9 cellular contexts compared by ENCODE assay signal in the genomic region with DNA sequence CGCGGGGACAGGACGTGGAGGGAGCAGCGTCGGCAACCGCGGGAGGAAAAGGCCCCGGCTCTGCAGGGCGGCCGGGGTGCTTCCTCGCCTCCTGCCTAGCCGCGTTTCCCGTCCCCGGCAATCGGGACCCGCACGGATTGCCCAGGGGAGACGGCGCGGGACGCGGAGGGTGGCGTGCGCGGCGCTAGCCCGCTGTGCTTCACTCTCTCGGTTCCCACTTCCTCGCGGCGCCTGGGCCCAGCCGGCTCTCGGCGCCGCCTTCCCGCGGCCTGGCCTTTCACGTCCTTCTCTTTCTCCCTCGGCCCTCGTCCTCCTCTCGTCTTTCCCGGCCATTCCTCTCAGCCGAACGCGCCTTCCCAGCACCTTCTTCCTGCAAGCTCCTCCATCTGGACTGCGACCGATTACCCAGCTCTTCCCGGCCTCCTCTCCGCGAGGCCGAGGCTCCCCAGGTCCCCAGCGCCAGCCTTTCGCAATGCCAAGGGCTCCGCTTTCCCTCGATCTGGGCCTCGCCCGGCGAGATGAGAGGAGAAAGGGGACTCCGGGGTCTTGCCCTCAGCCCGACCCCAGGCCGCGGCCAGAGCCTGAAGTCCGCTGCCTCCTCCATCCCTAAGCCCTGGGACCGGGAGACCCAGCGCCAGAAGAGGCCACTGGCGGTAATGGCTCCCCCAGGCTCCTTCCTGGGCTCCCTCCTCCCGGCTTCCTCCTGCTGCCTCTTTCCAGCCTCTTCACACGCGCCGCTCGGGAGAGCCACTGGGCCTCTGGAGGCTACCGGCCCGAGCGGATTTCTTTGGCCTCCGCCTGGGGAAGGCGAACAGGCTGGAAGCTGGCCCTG. TPM values are rescaled to one million over a fixed set of nuclear protein-coding genes. Genes with fewer than 3 reads are reported as not detected.
DNase-seq lines count a peak whose midpoint lies in the region; ATAC-seq and TF ChIP-seq lines count a peak whose summit lies in the region.
"Had no signal": no experiment of that assay in that cellular context is flagged by ENCODE, and none has a peak within 500 bp of the region (broad histone marks: within the 10 kb centered on the region; RNA-seq: fewer than 3 reads in every experiment).

No MANE protein-coding gene starts in this region.

- H3K4me3 ChIP-seq in heart left ventricle = peak overlapping the region; percentile 44 to 68 (median 58)
- peak overlapping the region; percentile 65 for H3K4me3 ChIP-seq in rectal smooth muscle tissue (ENCODE audit: low read length)

- H3K4me1 ChIP-seq in heart left ventricle (peaks cover 2 to 47% (median 24%) of the 10 kb centered on the region in 12 donors), rectal smooth muscle tissue (ENCODE audit: control insufficient read depth, insufficient read depth, low read length) (peaks cover 7% of the 10 kb centered on the region)

- H3K36me3 Mint-ChIP-seq in stimulated activated naive CD8-positive, alpha-beta T cell treated with anti-CD3 and anti-CD28 coated beads, Interleukin-15, Interleukin-2, amounts not matched to agents 100 ng/mL and 50 ng/mL, for 24 hours (ENCODE audit: low read depth) = no peaks in the 10 kb centered on the region
- H3K36me3 Mint-ChIP-seq in activated B cell treated with CpG ODN at 0.5 μM for 24 hours (ENCODE audit: low read depth) = no peaks in the 10 kb centered on the region

- intact Hi-C loops in activated B cell treated with CpG ODN at 0.5 μM for 24 hours (cut with micrococcal nuclease) (no loop called here), heart left ventricle (cut with DNase I) (no loop called here)

- 0 to 4% (median 3%) methylated on average over 33 to 77 of the region's 77 CpGs for WGBS in heart left ventricle, 4 donors

- no peaks in the 10 kb centered on the region for H3K36me3 ChIP-seq in heart left ventricle
- no peaks in the 10 kb centered on the region for H3K36me3 ChIP-seq in rectal smooth muscle tissue (ENCODE audit: control insufficient read depth, insufficient read depth, low read length)

- H3K9me3 ChIP-seq in heart left ventricle = no peaks in the 10 kb centered on the region

- POLR2A ChIA-PET in activated B cell treated with CpG ODN at 0.5 μM for 24 hours (lab: Charles Lee) = no interaction called here

- no peak for DNase-seq in stimulated activated naive CD8-positive, alpha-beta T cell treated with anti-CD3 and anti-CD28 coated beads, Interleukin-15, Interleukin-2, amounts not matched to agents 100 U/mL and 50 U/mL, for 24 hours
- DNase-seq in activated B cell treated with CpG ODN at 0.5 μM for 24 hours = no peak
- peak in 1 of 5 donors; percentile 37 for DNase-seq in heart left ventricle
- no peak for DNase-seq in stimulated activated CD4-positive, alpha-beta T cell treated with anti-CD3 and anti-CD28 coated beads, Interleukin-4, amount 100 ng/mL, for 1 hour
- DNase-seq in stimulated activated CD4-positive, alpha-beta T cell treated with anti-CD3 and anti-CD28 coated beads, Interleukin-2, amount 100 ng/mL, for 24 hours = no peak

- CTCF ChIA-PET in activated B cell treated with CpG ODN at 0.5 μM for 24 hours (lab: Charles Lee) = no interaction called here

- no peak overlapping the region for H3K27ac Mint-ChIP-seq in stimulated activated naive CD8-positive, alpha-beta T cell treated with anti-CD3 and anti-CD28 coated beads, Interleukin-15, Interleukin-2, amounts not matched to agents 100 ng/mL and 50 ng/mL, for 24 hours
- H3K27ac Mint-ChIP-seq in activated B cell treated with CpG ODN at 0.5 μM for 24 hours = no peak overlapping the region

- H3K27ac ChIP-seq in heart left ventricle = peak overlapping the region in 6 of 12 donors; percentile 7 to 46 (median 27)
- no peak overlapping the region for H3K27ac ChIP-seq in rectal smooth muscle tissue (ENCODE audit: low read depth, low read length)

- ATAC-seq in stimulated activated naive CD8-positive, alpha-beta T cell treated with anti-CD3 and anti-CD28 coated beads, Interleukin-15, Interleukin-2, amounts not matched to agents 100 U/mL and 50 U/mL, for 24 hours = no peak
- ATAC-seq in activated B cell treated with CpG ODN at 0.5 μM for 24 hours (ENCODE audit: low read depth) (no peak), heart left ventricle (peak in 3 of 4 donors; percentile 9 to 52 (median 23)), GM18867 (IDR thresholded peaks at IDR 0.05; ENCODE audit: unreplicated experiment) (no peak)

- peaks cover 8% of the 10 kb centered on the region for H3K4me1 Mint-ChIP-seq in stimulated activated naive CD8-positive, alpha-beta T cell treated with anti-CD3 and anti-CD28 coated beads, Interleukin-15, Interleukin-2, amounts not matched to agents 100 ng/mL and 50 ng/mL, for 24 hours (ENCODE audit: low read depth)
- H3K4me1 Mint-ChIP-seq in activated B cell treated with CpG ODN at 0.5 μM for 24 hours = peaks cover 22% of the 10 kb centered on the region

- no peaks in the 10 kb centered on the region for H3K9me3 Mint-ChIP-seq in stimulated activated naive CD8-positive, alpha-beta T cell treated with anti-CD3 and anti-CD28 coated beads, Interleukin-15, Interleukin-2, amounts not matched to agents 100 ng/mL and 50 ng/mL, for 24 hours
- H3K9me3 Mint-ChIP-seq in activated B cell treated with CpG ODN at 0.5 μM for 24 hours = no peaks in the 10 kb centered on the region

- H3K9ac ChIP-seq in rectal smooth muscle tissue (ENCODE audit: low read length) = no peak overlapping the region

- H3K27me3 Mint-ChIP-seq in stimulated activated naive CD8-positive, alpha-beta T cell treated with anti-CD3 and anti-CD28 coated beads, Interleukin-15, Interleukin-2, amounts not matched to agents 100 ng/mL and 50 ng/mL, for 24 hours = peaks cover 93% of the 10 kb centered on the region
- peaks cover 81% of the 10 kb centered on the region for H3K27me3 Mint-ChIP-seq in activated B cell treated with CpG ODN at 0.5 μM for 24 hours

- H3K4me3 Mint-ChIP-seq in stimulated activated naive CD8-positive, alpha-beta T cell treated with anti-CD3 and anti-CD28 coated beads, Interleukin-15, Interleukin-2, amounts not matched to agents 100 ng/mL and 50 ng/mL, for 24 hours = peak overlapping the region; percentile 68
- peak overlapping the region; percentile 64 for H3K4me3 Mint-ChIP-seq in activated B cell treated with CpG ODN at 0.5 μM for 24 hours

- TF ChIP-seq POLR2A in heart left ventricle (IDR thresholded peaks at IDR 0.05) = no peak

- H3K27me3 ChIP-seq in heart left ventricle (peaks cover 51 to 100% (median 98%) of the 10 kb centered on the region in 9 donors), rectal smooth muscle tissue (ENCODE audit: control insufficient read depth, insufficient read depth, low read length) (peaks cover 60% of the 10 kb centered on the region)

- TF ChIP-seq CTCF in activated B cell treated with CpG ODN at 0.5 μM for 24 hours (IDR thresholded peaks at IDR 0.05) = no peak
- no peak for TF ChIP-seq CTCF in heart left ventricle (IDR thresholded peaks at IDR 0.05)

RNA-seq across cellular contexts. Expression of gene VAX2, which starts 1.1 kb away (rescaled TPM):
- total RNA-seq in activated B cell treated with CpG ODN at 0.5 μM for 24 hours (not detected in 2 replicates), heart left ventricle (under 1 TPM in 6 of 9 donors, not detected in 3; 0.19 to 0.63 (median 0.55) TPM)
- 1 to 10 TPM in 1 of 2 donors, under 1 TPM in 1; 0.08 to 1.1 TPM for polyA plus RNA-seq in heart left ventricle
- total RNA-seq: dermis microvascular lymphatic vessel endothelial cell had no signal

RNA-seq across cellular contexts. Expression of gene ATP6V1B1, which starts 34.2 kb away (rescaled TPM):
- total RNA-seq in activated B cell treated with CpG ODN at 0.5 μM for 24 hours = not detected in 2 replicates
- under 1 TPM in 5 of 9 donors, not detected in 4; 0.16 to 0.60 (median 0.48) TPM for total RNA-seq in heart left ventricle
- 1 to 10 TPM in 1 of 2 donors, under 1 TPM in 1; 0.19 to 1.8 TPM for polyA plus RNA-seq in heart left ventricle
- total RNA-seq: dermis microvascular lymphatic vessel endothelial cell had no signal

Comparison
In these comparisons a context has a peak if more than half of its experiments do, and no peak if none do; other contexts are left out.
1. ATAC-seq: peak in heart left ventricle (3 of 4); none in stimulated activated naive CD8-positive, alpha-beta T cell treated with anti-CD3 and anti-CD28 coated beads, Interleukin-15, Interleukin-2, amounts not matched to agents 100 U/mL and 50 U/mL, for 24 hours (single experiment), activated B cell treated with CpG ODN at 0.5 μM for 24 hours (single experiment) and GM18867 (single experiment).